24 cellular contexts compared by ENCODE assay signal in the genomic region with DNA sequence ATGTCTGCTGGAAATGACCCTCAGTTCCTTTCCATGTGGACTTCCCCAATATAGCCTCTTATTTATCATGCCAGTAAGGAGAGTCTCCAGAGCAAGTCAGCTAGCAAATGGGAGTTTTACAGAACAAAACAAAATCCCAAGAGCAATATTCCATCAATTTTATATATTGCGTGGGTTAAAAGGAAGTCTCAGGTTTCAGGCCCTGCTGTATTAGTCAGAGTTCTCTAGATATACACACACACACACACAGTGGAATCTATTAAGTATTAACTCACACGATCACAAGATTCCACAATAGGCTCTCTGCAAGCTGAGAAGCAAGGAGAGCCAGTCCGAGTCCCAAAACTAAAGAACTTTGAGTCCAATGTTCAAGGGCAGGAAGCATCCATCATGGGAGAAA.
DNase-seq lines count a peak whose midpoint lies in the region; ATAC-seq, FAIRE-seq and TF ChIP-seq lines count a peak whose summit lies in the region.
"Had no signal": no experiment of that assay in that cellular context is flagged by ENCODE, and none has a peak within 500 bp of the region (broad histone marks: within the 10 kb centered on the region; RNA-seq: fewer than 3 reads in every experiment).

No MANE protein-coding gene starts in this region.

- H3K9ac ChIP-seq in skeletal muscle satellite cell (ENCODE audit: low read depth, low read length), result no peak overlapping the region

- H3K27me3 Mint-ChIP-seq in HFFc6 (ENCODE audit: insufficient read depth), result no peaks in the 10 kb centered on the region; the same call in 1 of the 2 replicates
- H3K27me3 Mint-ChIP-seq: activated naive CD8-positive, alpha-beta T cell treated with anti-CD3 and anti-CD28 coated beads for 36 hours had no signal

- H3K9me3 ChIP-seq in skeletal muscle satellite cell (replicated peaks; ENCODE audit: low read length), result no peaks in the 10 kb centered on the region
- H3K9me3 ChIP-seq: gastrocnemius medialis, lower lobe of right lung, thyroid gland had no signal

- TF ChIP-seq CTCF in HFFc6 (IDR thresholded peaks at IDR 0.05), result no peak
- no peak for TF ChIP-seq CTCF in astrocyte of the spinal cord (IDR thresholded peaks at IDR 0.05; ENCODE audit: low read depth, low read length)
- no peak for TF ChIP-seq CTCF in foreskin fibroblast (IDR thresholded peaks at IDR 0.05; ENCODE audit: low read depth, low read length)
- no peak for TF ChIP-seq CTCF in D721Med (IDR thresholded peaks at IDR 0.05; ENCODE audit: insufficient read depth, missing control alignments)

- no peaks in the 10 kb centered on the region for H3K9me3 Mint-ChIP-seq in HFFc6
- H3K9me3 Mint-ChIP-seq: activated naive CD8-positive, alpha-beta T cell treated with anti-CD3 and anti-CD28 coated beads for 36 hours; stimulated activated naive B cell treated with anti-CD40 and anti-IgM and Interleukin-4, amounts not matched to agents 10 μg/mL and 1 μg/mL and 100 μg/mL, for 72 hours had no signal

- in situ Hi-C loops in astrocyte of the spinal cord (cut with HindIII; ENCODE audit: low sequenced_read_pairs), result no loop called here

- H3K4me3 ChIP-seq in astrocyte of the spinal cord (ENCODE audit: low read depth, low read length) (no peak overlapping the region), foreskin fibroblast (ENCODE audit: low read depth in 1 of 2, low read length in 2 of 2) (no peak overlapping the region), skeletal muscle satellite cell (ENCODE audit: low read length) (no peak overlapping the region)
- H3K4me3 ChIP-seq: gastrocnemius medialis, lower lobe of right lung, thyroid gland had no signal

- H3K4me1 ChIP-seq in skeletal muscle satellite cell (ENCODE audit: control insufficient read depth, insufficient read depth, low read length), result peaks cover 9% of the 10 kb centered on the region
- H3K4me1 ChIP-seq: gastrocnemius medialis, lower lobe of right lung, thyroid gland had no signal

- peak overlapping the region; percentile 21 for H3K4me2 ChIP-seq in skeletal muscle satellite cell (ENCODE audit: low read length)

- no peak overlapping the region for H3K27ac Mint-ChIP-seq in HFFc6
- H3K27ac Mint-ChIP-seq: activated naive CD8-positive, alpha-beta T cell treated with anti-CD3 and anti-CD28 coated beads for 36 hours; CD8-positive, alpha-beta memory T cell; stimulated activated naive B cell treated with anti-CD40 and anti-IgM and Interleukin-4, amounts not matched to agents 10 μg/mL and 1 μg/mL and 100 μg/mL, for 72 hours had no signal

- DNase-seq in HFFc6 (peak; percentile 26), astrocyte of the spinal cord (ENCODE audit: low read depth, low spot score) (peak; percentile 46), foreskin fibroblast (peak; percentile 30 to 53), D721Med (ENCODE audit: insufficient read length, low spot score) (no peak), NCI-H187 (lab: John Stamatoyannopoulos, UW) (no peak)
- DNase-seq: activated CD4-positive, alpha-beta T cell treated with anti-CD3 and anti-CD28 coated beads, Interleukin-2, amount 50 U/mL, for 48 hours; activated CD4-positive, CD25-positive, alpha-beta regulatory T cell; activated CD8-positive, alpha-beta memory T cell treated with anti-CD3 and anti-CD28 coated beads, Interleukin-2, amount 50 U/mL, for 48 hours; activated naive CD8-positive, alpha-beta T cell treated with anti-CD3 and anti-CD28 coated beads for 36 hours; CD8-positive, alpha-beta memory T cell; EL; gastrocnemius medialis; GOT3; islet precursor cell; KBM-7; lower lobe of right lung; NCI-H2171; NCI-H526; stimulated activated CD4-positive, alpha-beta T cell treated with anti-CD3 and anti-CD28 coated beads, Interleukin-2, amount 100 ng/mL, for 48 hours; stimulated activated naive B cell treated with anti-CD40 and anti-IgM and Interleukin-4, amounts not matched to agents 10 μg/mL and 1 μg/mL and 100 μg/mL, for 72 hours; T-helper 9 cell; thyroid gland had no signal

- no peaks in the 10 kb centered on the region; the same call in 1 of the 2 replicates for H3K4me1 Mint-ChIP-seq in HFFc6 (ENCODE audit: low read depth)
- H3K4me1 Mint-ChIP-seq: activated naive CD8-positive, alpha-beta T cell treated with anti-CD3 and anti-CD28 coated beads for 36 hours; CD8-positive, alpha-beta memory T cell; stimulated activated naive B cell treated with anti-CD40 and anti-IgM and Interleukin-4, amounts not matched to agents 10 μg/mL and 1 μg/mL and 100 μg/mL, for 72 hours had no signal

- H3K27me3 ChIP-seq in skeletal muscle satellite cell (ENCODE audit: control insufficient read depth, insufficient read depth, low read length), result no peaks in the 10 kb centered on the region
- H3K27me3 ChIP-seq: gastrocnemius medialis, thyroid gland had no signal

- no peaks in the 10 kb centered on the region for H3K36me3 Mint-ChIP-seq in HFFc6 (ENCODE audit: low read depth)
- H3K36me3 Mint-ChIP-seq: activated naive CD8-positive, alpha-beta T cell treated with anti-CD3 and anti-CD28 coated beads for 36 hours; CD8-positive, alpha-beta memory T cell; stimulated activated naive B cell treated with anti-CD40 and anti-IgM and Interleukin-4, amounts not matched to agents 10 μg/mL and 1 μg/mL and 100 μg/mL, for 72 hours had no signal

- no peak for ATAC-seq in GM18861 (IDR thresholded peaks at IDR 0.05; ENCODE audit: unreplicated experiment)
- ATAC-seq: gastrocnemius medialis; lower lobe of right lung; stimulated activated naive B cell treated with anti-CD40 and anti-IgM and Interleukin-4, amounts not matched to agents 10 μg/mL and 1 μg/mL and 100 μg/mL, for 72 hours had no signal

- FAIRE-seq in D721Med (lab: Jason Lieb, UNC), result no peak

- H3K36me3 ChIP-seq in skeletal muscle satellite cell (ENCODE audit: insufficient read depth, low read length), result no peaks in the 10 kb centered on the region
- H3K36me3 ChIP-seq: gastrocnemius medialis, lower lobe of right lung, thyroid gland had no signal

- no peak overlapping the region for H3K4me3 Mint-ChIP-seq in HFFc6
- H3K4me3 Mint-ChIP-seq: activated naive CD8-positive, alpha-beta T cell treated with anti-CD3 and anti-CD28 coated beads for 36 hours; CD8-positive, alpha-beta memory T cell; stimulated activated naive B cell treated with anti-CD40 and anti-IgM and Interleukin-4, amounts not matched to agents 10 μg/mL and 1 μg/mL and 100 μg/mL, for 72 hours had no signal

Comparison
In these comparisons a context has a peak if more than half of its experiments do, and no peak if none do; other contexts are left out.
1. DNase-seq: peak in HFFc6 (single experiment), astrocyte of the spinal cord (single experiment) and foreskin fibroblast (2 of 2); none in D721Med (single experiment) and NCI-H187 (0 of 2).